Comparison of ENCODE assay signal across 11 cellular contexts in genomic region chr16:68792465-68793324, GRCh38. TPM values are rescaled to one million over a fixed set of nuclear protein-coding genes. Genes with fewer than 3 reads are reported as not detected.
DNase-seq lines count a peak whose midpoint lies in the region; ATAC-seq and TF ChIP-seq lines count a peak whose summit lies in the region.
"Had no signal": no experiment of that assay in that cellular context is flagged by ENCODE, and none has a peak within 500 bp of the region (broad histone marks: within the 10 kb centered on the region; RNA-seq: fewer than 3 reads in every experiment).

No MANE protein-coding gene starts in this region.

- CTCF ChIA-PET in Caco-2 (lab: Charles Lee): interaction anchor here (0.7 kb wide), 1 partner anchor 257 kb away, joined by 4 read pairs; no protein-coding TSS in a partner anchor

- H3K27ac ChIP-seq in mucosa of rectum (ENCODE audit: low read depth in 2 of 2, low read length in 2 of 2): peak overlapping the region; percentile 72 to 83
- H3K27ac ChIP-seq in vagina: no peak overlapping the region

- no peaks in the 10 kb centered on the region for H3K9me3 ChIP-seq in Caco-2
- no peaks in the 10 kb centered on the region for H3K9me3 ChIP-seq in mucosa of rectum (ENCODE audit: control insufficient read depth in 2 of 2, low read length in 2 of 2)
- no peaks in the 10 kb centered on the region for H3K9me3 ChIP-seq in vagina

- peaks cover 41% of the 10 kb centered on the region for H3K4me1 Mint-ChIP-seq in Caco-2 (ENCODE audit: low read depth, unreplicated experiment)
- H3K4me1 Mint-ChIP-seq: CD4-positive, CD25-positive, alpha-beta regulatory T cell had no signal

- peak; percentile 66 to 74 for DNase-seq in Caco-2
- peak; percentile 85 for DNase-seq in NCI-H2171 (lab: John Stamatoyannopoulos, UW)
- DNase-seq in choroid plexus epithelial cell (ENCODE audit: low read depth): peak; percentile 82
- DNase-seq in stimulated activated CD4-positive, alpha-beta T cell treated with anti-CD3 and anti-CD28 coated beads, Interleukin-4, amount 100 ng/mL, for 4 hours: no peak
- no peak for DNase-seq in DMS114 treated with DMSO at 0.1 percent for 48 hours (lab: John Stamatoyannopoulos, UW; ENCODE audit: unreplicated experiment)
- no peak for DNase-seq in vagina (ENCODE audit: extremely low spot score in 2 of 2)
- DNase-seq: activated naive CD4-positive, alpha-beta T cell treated with anti-CD3 and anti-CD28 coated beads, Interleukin-2, amount 50 U/mL, for 16 hours; CD4-positive, CD25-positive, alpha-beta regulatory T cell; NK-92 treated with Interleukin-12 subunit alpha and Interleukin-12 subunit beta, amount 100 ng/mL, for 24 hours had no signal

- H3K4me1 ChIP-seq in Caco-2 (peaks cover 67% of the 10 kb centered on the region), mucosa of rectum (ENCODE audit: control insufficient read depth in 2 of 2, insufficient read depth in 2 of 2, low read length in 2 of 2) (peaks cover 14 to 23% of the 10 kb centered on the region in 2 donors), vagina (no peaks in the 10 kb centered on the region)

- H3K4me3 ChIP-seq in Caco-2 (ENCODE audit: low read depth, low read length): no peak overlapping the region
- H3K4me3 ChIP-seq in choroid plexus epithelial cell (ENCODE audit: low read depth, low read length): no peak overlapping the region
- peak overlapping the region in 1 of 2 donors; percentile 1 for H3K4me3 ChIP-seq in mucosa of rectum (ENCODE audit: low read length in 2 of 2)
- no peak overlapping the region for H3K4me3 ChIP-seq in vagina

- H3K36me3 ChIP-seq in Caco-2 (ENCODE audit: control insufficient read depth, insufficient read depth, low read length): 0 out of 2 replicates have a peak, but pooled peaks cover 4% of the 10 kb centered on the region
- peaks cover 3 to 10% of the 10 kb centered on the region in 2 donors for H3K36me3 ChIP-seq in mucosa of rectum (ENCODE audit: control insufficient read depth in 2 of 2, insufficient read depth in 2 of 2, low read length in 2 of 2)
- H3K36me3 ChIP-seq in vagina: no peaks in the 10 kb centered on the region

- BruUV-seq in Caco-2 (replicated peaks; lab: Mats Ljungman, UMichigan): no TSS peak

- POLR2A ChIA-PET in Caco-2 (lab: Charles Lee): interaction anchor here (1.3 kb wide), 1 partner anchor 56 kb away, joined by 4 read pairs; the partner anchor contains the start of gene CDH1

- H3K27me3 Mint-ChIP-seq in Caco-2 (ENCODE audit: insufficient read depth, unreplicated experiment): no peaks in the 10 kb centered on the region
- H3K27me3 Mint-ChIP-seq: CD4-positive, CD25-positive, alpha-beta regulatory T cell had no signal

- no peak for TF ChIP-seq POLR2A in vagina (IDR thresholded peaks at IDR 0.05)

- H3K9ac ChIP-seq in mucosa of rectum (ENCODE audit: low read depth in 1 of 2, low read length in 2 of 2): no peak overlapping the region

- intact Hi-C loops in Caco-2 (cut with micrococcal nuclease; ENCODE audit: unreplicated experiment) (loop anchor here (5.0 kb wide), 1 partner anchor 345 kb away; the partner anchor contains the start of gene SMPD3), vagina (cut with DNase I) (no loop called here)

- H3K27ac Mint-ChIP-seq in Caco-2 (ENCODE audit: unreplicated experiment): peak overlapping the region; percentile 76
- H3K27ac Mint-ChIP-seq: CD4-positive, CD25-positive, alpha-beta regulatory T cell had no signal

- peaks cover 94% of the 10 kb centered on the region for H3K36me3 Mint-ChIP-seq in Caco-2 (ENCODE audit: insufficient read depth, unreplicated experiment)
- H3K36me3 Mint-ChIP-seq: CD4-positive, CD25-positive, alpha-beta regulatory T cell had no signal

- no peaks in the 10 kb centered on the region for H3K27me3 ChIP-seq in Caco-2 (replicated peaks; ENCODE audit: control insufficient read depth, insufficient read depth, low read length)
- no peaks in the 10 kb centered on the region for H3K27me3 ChIP-seq in mucosa of rectum (ENCODE audit: control insufficient read depth in 2 of 2, insufficient read depth in 2 of 2, low read length in 2 of 2)
- H3K27me3 ChIP-seq in vagina: no peaks in the 10 kb centered on the region

- peak overlapping the region; percentile 54 for H3K4me3 Mint-ChIP-seq in Caco-2 (ENCODE audit: unreplicated experiment)
- H3K4me3 Mint-ChIP-seq: CD4-positive, CD25-positive, alpha-beta regulatory T cell had no signal

- TF ChIP-seq CTCF in Caco-2 (IDR thresholded peaks at IDR 0.05; ENCODE audit: insufficient read depth in 1 of 2, low read depth in 1 of 2, low read length in 1 of 2, severe bottlenecking in 1 of 2, unreplicated experiment in 1 of 2) (no peak), choroid plexus epithelial cell (conservative IDR thresholded peaks at IDR 0.05; ENCODE audit: low read depth, low read length) (no peak), vagina (IDR thresholded peaks at IDR 0.05) (no peak)

- no peak for ATAC-seq in GM19455 (IDR thresholded peaks at IDR 0.05; ENCODE audit: unreplicated experiment)

- H3K9me3 Mint-ChIP-seq in Caco-2 (ENCODE audit: unreplicated experiment): no peaks in the 10 kb centered on the region
- H3K9me3 Mint-ChIP-seq: CD4-positive, CD25-positive, alpha-beta regulatory T cell had no signal

RNA-seq across cellular contexts. Expression of gene TANGO6, which starts 50.6 kb away (rescaled TPM):
- total RNA-seq in Caco-2 (2022) (17.0 and 18.2 TPM in 2 replicates), vagina (21.9 TPM)

RNA-seq across cellular contexts. Expression of gene CDH1, which starts 55.6 kb away (rescaled TPM):
- total RNA-seq in Caco-2 (2022) (712 and 783 TPM in 2 replicates), vagina (116 TPM)

Comparison
In these comparisons a context has a peak if more than half of its experiments do, and no peak if none do; other contexts are left out.
1. DNase-seq: peak in Caco-2 (2 of 2), NCI-H2171 (single experiment) and choroid plexus epithelial cell (single experiment); none in stimulated activated CD4-positive, alpha-beta T cell treated with anti-CD3 and anti-CD28 coated beads, Interleukin-4, amount 100 ng/mL, for 4 hours (0 of 2), DMS114 treated with DMSO at 0.1 percent for 48 hours (single experiment) and vagina (0 of 2).